Comparison of ENCODE assay signal across 20 cellular contexts in genomic region chr2:148299616-148300015, GRCh38.
"Had no signal": no experiment of that assay in that cellular context is flagged by ENCODE, and none has a peak within 500 bp of the region (broad histone marks: within the 10 kb centered on the region; RNA-seq: fewer than 3 reads in every experiment).

No MANE protein-coding gene starts in this region.

- H3K4me3 ChIP-seq: SJSA1, SK-N-MC had no signal

- H3K27ac ChIP-seq: SJSA1, SK-N-MC had no signal

- DNase-seq: Kasumi-1, KG1, MM.1S, NCI-H1092 treated with DMSO at 0.1 percent for 48 hours, NCI-H1436, NCI-H187, NCI-H2029, NCI-H2081 treated with DMSO at 0.1 percent for 48 hours, NCI-H2171, NCI-H226, NCI-H446, NCI-H510A, NCI-H524 treated with DMSO at 0.1 percent for 48 hours, NCI-H69, NCI-H774, Right ventricle myocardium superior, RPMI8226, SIG-M5 had no signal

- H3K36me3 ChIP-seq: SJSA1 had no signal

- H3K27me3 ChIP-seq: SJSA1 had no signal

- H3K4me1 ChIP-seq: SJSA1 had no signal

- H3K9me3 ChIP-seq: SJSA1 had no signal
